ENCODE assay signal across 32 cellular contexts in the genomic region with DNA sequence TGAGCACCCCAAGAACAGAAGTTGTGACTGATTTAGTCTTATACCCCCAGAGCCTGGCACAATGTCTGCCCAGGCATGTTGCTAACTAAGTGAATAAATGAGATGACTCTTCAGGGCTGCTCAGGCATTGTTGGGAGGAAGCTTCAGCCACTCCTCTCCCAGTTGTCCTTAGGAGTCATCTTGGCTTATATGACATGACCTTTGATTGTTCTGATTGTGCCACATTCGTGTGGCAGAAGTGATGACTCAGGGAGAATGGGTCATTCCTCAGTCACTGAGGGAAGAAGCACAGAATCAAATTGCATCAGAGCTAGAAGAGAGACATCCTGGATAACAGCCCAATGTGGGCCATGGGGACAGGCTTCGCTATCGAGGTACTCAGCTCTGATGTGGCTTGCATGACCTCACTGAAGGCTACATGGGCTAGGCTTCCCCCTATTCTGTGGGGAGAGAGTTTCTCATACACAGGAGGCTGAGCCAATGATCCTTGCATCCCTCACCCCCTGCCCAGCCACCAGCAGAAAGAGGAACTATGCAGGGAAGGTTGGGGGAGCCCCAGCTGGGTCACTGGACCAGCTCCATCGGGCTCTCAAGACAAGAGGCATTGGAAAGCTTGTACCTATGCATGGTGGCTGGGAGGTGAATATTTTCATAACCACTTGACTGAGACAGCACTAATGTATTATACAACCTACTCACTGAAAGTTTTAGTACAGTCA. TPM values are rescaled to one million over a fixed set of nuclear protein-coding genes. Genes with fewer than 3 reads are reported as not detected.
DNase-seq lines count a peak whose midpoint lies in the region; ATAC-seq and TF ChIP-seq lines count a peak whose summit lies in the region.
"Had no signal": no experiment of that assay in that cellular context is flagged by ENCODE, and none has a peak within 500 bp of the region (broad histone marks: within the 10 kb centered on the region; RNA-seq: fewer than 3 reads in every experiment).

No MANE protein-coding gene starts in this region.

- H3K4me3 Mint-ChIP-seq in activated T-helper 17 cell treated with anti-CD3 and anti-CD28 coated beads, Interleukin-2, amount 50 U/mL, for 72 hours, result no peak overlapping the region
- H3K4me3 Mint-ChIP-seq in natural killer cell, result no peak overlapping the region
- H3K4me3 Mint-ChIP-seq: activated CD8-positive, alpha-beta T cell treated with anti-CD3 and anti-CD28 coated beads, Interleukin-2, amount 10 ng/mL, durations not matched to agents 7 days and 5 days; CD4-positive, CD25-positive, alpha-beta regulatory T cell; immature natural killer cell; nephron progenitor cell had no signal

- peak; percentile 38 for ATAC-seq in activated T-helper 17 cell treated with anti-CD3 and anti-CD28 coated beads, Interleukin-2, amount 50 U/mL, for 72 hours (replicated peaks)
- peak; percentile 55 for ATAC-seq in left colon
- no peak for ATAC-seq in GM21447 (IDR thresholded peaks at IDR 0.05; ENCODE audit: unreplicated experiment)
- ATAC-seq in GM18498 (IDR thresholded peaks at IDR 0.05; ENCODE audit: unreplicated experiment), result no peak
- ATAC-seq in natural killer cell, result no peak
- ATAC-seq: activated CD8-positive, alpha-beta T cell treated with anti-CD3 and anti-CD28 coated beads, Interleukin-2, amount 10 ng/mL, durations not matched to agents 7 days and 5 days; body of pancreas; pancreas; right cardiac atrium had no signal

- no peaks in the 10 kb centered on the region for H3K9me3 Mint-ChIP-seq in activated T-helper 17 cell treated with anti-CD3 and anti-CD28 coated beads, Interleukin-2, amount 50 U/mL, for 72 hours
- H3K9me3 Mint-ChIP-seq in natural killer cell, result no peaks in the 10 kb centered on the region

- peaks cover 72% of the 10 kb centered on the region for H3K27me3 Mint-ChIP-seq in activated T-helper 17 cell treated with anti-CD3 and anti-CD28 coated beads, Interleukin-2, amount 50 U/mL, for 72 hours
- H3K27me3 Mint-ChIP-seq in natural killer cell (ENCODE audit: low read depth in 2 of 2), result peaks cover 63 to 95% of the 10 kb centered on the region in 2 donors

- DNase-seq in Caki2 (ENCODE audit: low read depth), result peak; percentile 6
- DNase-seq in M059J (ENCODE audit: low read depth), result peak; percentile 57
- DNase-seq in left colon, result no peak
- DNase-seq in AG08396 (ENCODE audit: low spot score), result no peak
- DNase-seq in natural killer cell, result no peak
- DNase-seq: activated CD4-positive, alpha-beta T cell treated with anti-CD3 and anti-CD28 coated beads for 1 hour; activated CD8-positive, alpha-beta T cell treated with anti-CD3 and anti-CD28 coated beads, Interleukin-2, amount 10 ng/mL, durations not matched to agents 7 days and 5 days; activated gamma-delta T cell treated with Interleukin-2 at 50 U/mL for 16 hours; body of pancreas; CD4-positive, CD25-positive, alpha-beta regulatory T cell; immature natural killer cell; KG1; midbrain; NCI-H1105; NCI-H2029 treated with DMSO at 0.1 percent for 48 hours; NCI-H774; nephron progenitor cell; pancreas; right cardiac atrium; SHP77 treated with DMSO at 0.1 percent for 48 hours; stimulated activated CD4-positive, alpha-beta T cell treated with anti-CD3 and anti-CD28 coated beads, Interleukin-12 subunit alpha, Interleukin-12 subunit beta, amount 100 ng/mL, for 4 hours; stimulated activated CD4-positive, alpha-beta T cell treated with anti-CD3 and anti-CD28 coated beads, Interleukin-4, amount 100 ng/mL, for 24 hours; stimulated activated naive CD4-positive, alpha-beta T cell treated with Interleukin-2 at 50 U/mL for 16 hours; T-helper 1 cell had no signal

- peaks cover 10% of the 10 kb centered on the region for H3K4me1 Mint-ChIP-seq in activated T-helper 17 cell treated with anti-CD3 and anti-CD28 coated beads, Interleukin-2, amount 50 U/mL, for 72 hours
- peaks cover 11 to 19% of the 10 kb centered on the region in 2 donors for H3K4me1 Mint-ChIP-seq in natural killer cell

- H3K27ac Mint-ChIP-seq in activated T-helper 17 cell treated with anti-CD3 and anti-CD28 coated beads, Interleukin-2, amount 50 U/mL, for 72 hours, result no peak overlapping the region
- no peak overlapping the region for H3K27ac Mint-ChIP-seq in natural killer cell
- H3K27ac Mint-ChIP-seq: activated CD8-positive, alpha-beta T cell treated with anti-CD3 and anti-CD28 coated beads, Interleukin-2, amount 10 ng/mL, durations not matched to agents 7 days and 5 days; immature natural killer cell; nephron progenitor cell had no signal

- in situ Hi-C loops in Caki2 (cut with HindIII; ENCODE audit: low pct_unique_long_range_greater_than_20kb, low sequenced_read_pairs), result no loop called here

- H3K36me3 Mint-ChIP-seq in activated T-helper 17 cell treated with anti-CD3 and anti-CD28 coated beads, Interleukin-2, amount 50 U/mL, for 72 hours (ENCODE audit: low read depth), result no peaks in the 10 kb centered on the region
- no peaks in the 10 kb centered on the region for H3K36me3 Mint-ChIP-seq in natural killer cell
- H3K36me3 Mint-ChIP-seq: CD4-positive, CD25-positive, alpha-beta regulatory T cell had no signal

- intact Hi-C loops in left colon (cut with DNase I, micrococcal nuclease) (loop anchor here in 1 of 2 donors (5.0 kb wide), 1 partner anchor 428 kb away; no protein-coding TSS in a partner anchor), natural killer cell (cut with micrococcal nuclease) (loop anchor here (10.0 kb wide), 1 partner anchor 835 kb away; no protein-coding TSS in a partner anchor)

- TF ChIP-seq CTCF in natural killer cell (IDR thresholded peaks at IDR 0.05), result no peak

RNA-seq across cellular contexts. Expression of a gene that starts 6.1 kb away (rescaled TPM):
- total RNA-seq in Caki2 (2014; rRNA removed; shearing (Covaris generic); ENCODE audit: low replicate concordance), result not detected in 2 replicates
- total RNA-seq in M059J (2014; rRNA removed; shearing (Covaris generic)), result not detected in 2 replicates
- under 1 TPM in 1 of 2 donors, not detected in 1; 0.21 TPM for total RNA-seq in activated T-helper 17 cell treated with anti-CD3 and anti-CD28 coated beads, Interleukin-2, amount 50 U/mL, for 72 hours
- total RNA-seq in left colon (1 to 10 TPM in 1 of 2 donors, under 1 TPM in 1; 0.36 to 1.2 TPM), natural killer cell (under 1 TPM in 1 of 3 donors, not detected in 2; 0.33 TPM)
- total RNA-seq: activated CD8-positive, alpha-beta T cell treated with anti-CD3 and anti-CD28 coated beads, Interleukin-2, amount 10 ng/mL, durations not matched to agents 7 days and 5 days; body of pancreas; CD4-positive, CD25-positive, alpha-beta regulatory T cell; chondrocyte; epithelial cell of proximal tubule; frontal cortex; hepatocyte; liver; right cardiac atrium had no signal

RNA-seq across cellular contexts. Expression of a gene that starts 18.2 kb away (rescaled TPM):
- not detected in 2 replicates for total RNA-seq in Caki2 (2014; rRNA removed; shearing (Covaris generic); ENCODE audit: low replicate concordance)
- total RNA-seq in M059J (2014; rRNA removed; shearing (Covaris generic)), result 0.07 and 0.96 TPM in 2 replicates
- under 1 TPM in 1 of 2 donors, not detected in 1; 0.19 TPM for total RNA-seq in activated T-helper 17 cell treated with anti-CD3 and anti-CD28 coated beads, Interleukin-2, amount 50 U/mL, for 72 hours
- total RNA-seq in left colon, result under 1 TPM; 0.18 to 0.20 TPM
- total RNA-seq in natural killer cell, result not detected
- total RNA-seq: activated CD8-positive, alpha-beta T cell treated with anti-CD3 and anti-CD28 coated beads, Interleukin-2, amount 10 ng/mL, durations not matched to agents 7 days and 5 days; body of pancreas; CD4-positive, CD25-positive, alpha-beta regulatory T cell; chondrocyte; epithelial cell of proximal tubule; frontal cortex; hepatocyte; liver; right cardiac atrium had no signal

RNA-seq across cellular contexts. Expression of a gene that starts 24.5 kb away (rescaled TPM):
- total RNA-seq in Caki2 (2014; rRNA removed; shearing (Covaris generic); ENCODE audit: low replicate concordance), result 117 and 181 TPM in 2 replicates
- total RNA-seq in M059J (2014; rRNA removed; shearing (Covaris generic)), result 256 and 276 TPM in 2 replicates
- 100 to 1,000 TPM; 311 to 324 TPM for total RNA-seq in activated T-helper 17 cell treated with anti-CD3 and anti-CD28 coated beads, Interleukin-2, amount 50 U/mL, for 72 hours
- total RNA-seq in left colon (10 to 100 TPM; 58.2 to 69.6 TPM), natural killer cell (100 to 1,000 TPM; 122 to 145 (median 125) TPM)

Comparison
In these comparisons a context has a peak if more than half of its experiments do, and no peak if none do; other contexts are left out.
1. DNase-seq: peak in Caki2 (single experiment) and M059J (single experiment); none in left colon (0 of 2), AG08396 (single experiment) and natural killer cell (single experiment).
2. ATAC-seq: peak in activated T-helper 17 cell treated with anti-CD3 and anti-CD28 coated beads, Interleukin-2, amount 50 U/mL, for 72 hours (single experiment) and left colon (single experiment); none in GM21447 (single experiment), GM18498 (single experiment) and natural killer cell (0 of 3).